Comparison of ENCODE assay signal across 26 cellular contexts in genomic region chr13:75555836-75556235, GRCh38.
"Had no signal": no experiment of that assay in that cellular context is flagged by ENCODE, and none has a peak within 500 bp of the region (broad histone marks: within the 10 kb centered on the region; RNA-seq: fewer than 3 reads in every experiment).

No MANE protein-coding gene starts in this region.

- H3K27ac ChIP-seq: brain microvascular endothelial cell, coronary artery, dorsolateral prefrontal cortex, esophagus muscularis mucosa, foreskin keratinocyte, gastroesophageal sphincter, heart right ventricle, WERI-Rb-1 had no signal

- H3K36me3 ChIP-seq: WERI-Rb-1 had no signal

- H3K9me3 ChIP-seq: esophagus muscularis mucosa, gastroesophageal sphincter, heart right ventricle had no signal

- DNase-seq: activated B cell treated with CpG ODN at 0.5 μM for 24 hours; activated CD4-positive, alpha-beta T cell treated with anti-CD3 and anti-CD28 coated beads for 48 hours; activated CD4-positive, alpha-beta T cell treated with anti-CD3 and anti-CD28 coated beads, Interleukin-2, amount 50 U/mL, for 1 hour; activated CD4-positive, alpha-beta T cell treated with anti-CD3 and anti-CD28 coated beads, Interleukin-2, amount 50 U/mL, for 48 hours; activated CD8-positive, alpha-beta memory T cell treated with anti-CD3 and anti-CD28 coated beads for 24 hours; activated CD8-positive, alpha-beta T cell treated with anti-CD3 and anti-CD28 coated beads for 36 hours; activated effector memory CD4-positive, alpha-beta T cell treated with anti-CD3 and anti-CD28 coated beads, Interleukin-2, amount 50 U/mL, for 16 hours; activated naive CD4-positive, alpha-beta T cell treated with anti-CD3 and anti-CD28 coated beads for 36 hours; activated naive CD8-positive, alpha-beta T cell treated with anti-CD3 and anti-CD28 coated beads, Interleukin-2, amount 10 ng/mL, durations not matched to agents 7 days and 5 days; activated T-cell treated with anti-CD3 and anti-CD28 coated beads, Interleukin-2, amount 50 U/mL, for 1 hour; activated T-cell treated with anti-CD3 and anti-CD28 coated beads, Interleukin-2, amount 50 U/mL, for 48 hours; amniotic stem cell; anterior cingulate cortex; brain microvascular endothelial cell; dorsolateral prefrontal cortex; effector memory CD4-positive, alpha-beta T cell; endodermal cell; foreskin keratinocyte; heart right ventricle; T-helper 1 cell; T-helper 17 cell; T1000; WERI-Rb-1 had no signal

- H3K27me3 ChIP-seq: brain microvascular endothelial cell, dorsolateral prefrontal cortex, esophagus muscularis mucosa, foreskin keratinocyte, gastroesophageal sphincter, heart right ventricle had no signal

- H3K4me3 ChIP-seq: coronary artery, dorsolateral prefrontal cortex, esophagus muscularis mucosa, gastroesophageal sphincter, heart right ventricle had no signal

- ATAC-seq: foreskin keratinocyte, gastroesophageal sphincter, heart right ventricle, T-helper 17 cell had no signal
